In genomic region chrX:153209347-153209746, GRCh38 we compare ENCODE assay signal across 27 cellular contexts. TPM values are rescaled to one million over a fixed set of nuclear protein-coding genes. Genes with fewer than 3 reads are reported as not detected.
"Had no signal": no experiment of that assay in that cellular context is flagged by ENCODE, and none has a peak within 500 bp of the region (broad histone marks: within the 10 kb centered on the region; RNA-seq: fewer than 3 reads in every experiment).

No MANE protein-coding gene starts in this region.

- H3K4me3 ChIP-seq: adrenal gland, PC-9 had no signal

- H3K36me3 ChIP-seq: adrenal gland, WERI-Rb-1 had no signal

- DNase-seq: activated CD4-positive, alpha-beta memory T cell treated with anti-CD3 and anti-CD28 coated beads, Interleukin-2, amount 10 ng/mL, durations not matched to agents 7 days and 5 days; activated CD4-positive, alpha-beta T cell treated with anti-CD3 and anti-CD28 coated beads for 36 hours; activated CD4-positive, alpha-beta T cell treated with anti-CD3 and anti-CD28 coated beads, Interleukin-2, amount 50 U/mL, for 1 hour; activated gamma-delta T cell treated with Interleukin-2 at 50 U/mL for 16 hours; activated naive CD4-positive, alpha-beta T cell treated with anti-CD3 and anti-CD28 coated beads, Interleukin-2, amount 50 U/mL, for 16 hours; activated naive CD8-positive, alpha-beta T cell treated with anti-CD3 and anti-CD28 coated beads, Interleukin-2, amount 10 ng/mL, durations not matched to agents 7 days and 5 days; activated T-cell treated with anti-CD3 and anti-CD28 coated beads for 4 hours; activated T-cell treated with anti-CD3 and anti-CD28 coated beads, Interleukin-2, amount 50 U/mL, for 48 hours; adrenal gland; aorta; cerebellar nuclear complex; MM.1S; NCI-H1105; NCI-H1436; NCI-H1694 treated with DMSO at 0.1 percent for 48 hours; NCI-H2029 treated with DMSO at 0.1 percent for 48 hours; NCI-H446; NCI-H524; PC-9; SHP77 treated with DMSO at 0.1 percent for 48 hours; T-cell; T-helper 2 cell; WERI-Rb-1 had no signal

- H3K4me1 ChIP-seq: adrenal gland had no signal

- ATAC-seq: activated CD4-positive, alpha-beta T cell treated with anti-CD3 and anti-CD28 coated beads for 36 hours; activated T-helper 17 cell treated with anti-CD3 and anti-CD28 coated beads, Interleukin-2, amount 50 U/mL, for 72 hours; T-cell had no signal

- H3K27ac ChIP-seq: adrenal gland, KMS-11, PC-9, WERI-Rb-1 had no signal

- H3K9me3 ChIP-seq: adrenal gland had no signal

RNA-seq across cellular contexts. Expression of gene MAGEA1, which starts 30.3 kb away (rescaled TPM):
- total RNA-seq: activated CD4-positive, alpha-beta memory T cell treated with anti-CD3 and anti-CD28 coated beads, Interleukin-2, amount 10 ng/mL, durations not matched to agents 7 days and 5 days; activated CD4-positive, alpha-beta T cell treated with anti-CD3 and anti-CD28 coated beads for 36 hours; activated CD8-positive, alpha-beta memory T cell treated with anti-CD3 and anti-CD28 coated beads for 36 hours; activated naive CD8-positive, alpha-beta T cell treated with anti-CD3 and anti-CD28 coated beads, Interleukin-2, amount 10 ng/mL, durations not matched to agents 7 days and 5 days; activated T-helper 17 cell treated with anti-CD3 and anti-CD28 coated beads, Interleukin-2, amount 50 U/mL, for 72 hours; adrenal gland; aorta; cardiac septum; PC-9; T-cell had no signal
